9 cellular contexts compared by ENCODE assay signal in genomic region chr17:39908789-39909352, GRCh38. TPM values are rescaled to one million over a fixed set of nuclear protein-coding genes. Genes with fewer than 3 reads are reported as not detected.
"Had no signal": no experiment of that assay in that cellular context is flagged by ENCODE, and none has a peak within 500 bp of the region (broad histone marks: within the 10 kb centered on the region; RNA-seq: fewer than 3 reads in every experiment).

No MANE protein-coding gene starts in this region.

- H3K27me3 Mint-ChIP-seq: IgD-negative memory B cell had no signal

- H2AFZ ChIP-seq: GM23338 had no signal

- H3K9me3 Mint-ChIP-seq: GM23338, H9, IgD-negative memory B cell had no signal

- H3K4me3 Mint-ChIP-seq: GM23338, H9, IgD-negative memory B cell had no signal

- DNase-seq: H9, HCEC 1CT, KG1 had no signal

- H3K27ac Mint-ChIP-seq: GM23338 had no signal

- FAIRE-seq: H1, H54, HTR-8/SVneo had no signal

- H3K4me2 ChIP-seq: GM23338 had no signal

- ATAC-seq: GM23338 had no signal

- H3K4me1 Mint-ChIP-seq: GM23338, H9, IgD-negative memory B cell had no signal

- H3K4me3 ChIP-seq: GM23338 had no signal

RNA-seq across cellular contexts. Expression of gene LRRC3C, which starts 18.7 kb away (rescaled TPM):
- total RNA-seq: H1, H9, HT-29 had no signal
- polyA plus RNA-seq: GM23338, H1, IgD-negative memory B cell had no signal

RNA-seq across cellular contexts. Expression of gene ZPBP2, which starts 40.9 kb away (rescaled TPM):
- total RNA-seq: GM23338, H1, H9, HT-29 had no signal
- polyA plus RNA-seq: GM23338, H1 had no signal
